1 cellular context compared by ENCODE assay signal in genomic region chr1:223740058-223740736, GRCh38.
TF ChIP-seq lines count a peak whose summit lies in the region.

No MANE protein-coding gene starts in this region.

TF ChIP-seq in HEK293, 187 proteins besides CTCF, POLR2A, EP300 and RAD21:
- TF ChIP-seq ZNF600 (tag by site-specific recombination; IDR thresholded peaks at IDR 0.05) = 0 out of 2 replicates have a peak, but pooled peaks have one; percentile 3
